Comparison of ENCODE assay signal across 1 cellular context in genomic region chr5:172662596-172662995, GRCh38.
A peak's percentile ranks its signal among the peaks of the same experiment; 100 is the strongest.
TF ChIP-seq lines count a peak whose summit lies in the region.

No MANE protein-coding gene starts in this region.

TF ChIP-seq in HepG2, 621 proteins besides CTCF, POLR2A, EP300 and RAD21:
- peak; percentile 14; the same call in 1 of the 2 replicates for TF ChIP-seq STAG1 (CRISPR knock-in tag; IDR thresholded peaks at IDR 0.05)
- TF ChIP-seq HOXA9 (CRISPR knock-in tag; IDR thresholded peaks at IDR 0.05; ENCODE audit: borderline replicate concordance) = no peak
